ENCODE assay signal across 18 cellular contexts in the genomic region with DNA sequence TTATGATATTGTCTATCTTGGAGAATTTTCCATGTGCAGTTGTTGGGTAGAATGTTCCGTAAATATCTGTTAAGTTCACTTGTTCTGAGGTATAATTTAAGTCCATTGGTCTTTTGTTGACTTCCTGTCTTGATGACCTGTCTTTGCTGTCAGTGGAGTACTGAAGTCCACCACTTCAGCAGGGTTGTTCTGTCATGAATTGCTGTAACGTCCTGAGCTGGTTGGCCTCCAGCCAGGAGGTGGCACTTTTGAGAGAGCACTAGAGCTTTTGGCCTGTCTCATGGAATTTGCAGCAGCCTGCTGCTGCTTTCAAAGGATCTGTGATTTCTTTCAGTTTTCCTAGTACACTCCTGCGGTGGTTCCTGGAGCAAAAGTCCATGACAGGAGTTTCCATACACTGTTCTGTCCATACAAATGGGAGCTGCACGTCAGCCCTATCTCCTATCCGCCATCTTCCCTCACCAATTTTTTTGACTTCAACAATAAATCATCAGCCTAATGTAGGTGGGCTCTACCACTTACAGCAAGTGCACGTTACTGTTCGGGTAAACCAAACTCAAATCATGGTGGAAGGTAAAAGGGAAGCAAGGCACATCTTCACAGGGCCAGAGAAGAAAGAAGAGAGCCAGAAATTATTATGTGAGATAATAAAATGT. TPM values are rescaled to one million over a fixed set of nuclear protein-coding genes. Genes with fewer than 3 reads are reported as not detected.
DNase-seq lines count a peak whose midpoint lies in the region; ATAC-seq and TF ChIP-seq lines count a peak whose summit lies in the region.
"Had no signal": no experiment of that assay in that cellular context is flagged by ENCODE, and none has a peak within 500 bp of the region (broad histone marks: within the 10 kb centered on the region; RNA-seq: fewer than 3 reads in every experiment).

No MANE protein-coding gene starts in this region.

- intact Hi-C loops in A673 (cut with micrococcal nuclease; ENCODE audit: unreplicated experiment) (no loop called here), OCI-LY7 (cut with micrococcal nuclease; ENCODE audit: unreplicated experiment) (no loop called here)

- H3K4me3 ChIP-seq in A673 (ENCODE audit: low read depth, low read length, poor library complexity, severe bottlenecking) (no peak overlapping the region), OCI-LY7 (ENCODE audit: low read depth, low read length, poor library complexity, severe bottlenecking) (no peak overlapping the region), hepatocyte (no peak overlapping the region)
- H3K4me3 ChIP-seq: esophagus muscularis mucosa, GM23248 had no signal

- H3K9me3 ChIP-seq in A673 (ENCODE audit: low read depth, low read length, poor library complexity, severe bottlenecking): no peaks in the 10 kb centered on the region
- H3K9me3 ChIP-seq in OCI-LY7 (ENCODE audit: low read length): no peaks in the 10 kb centered on the region; the same call in none of the 2 replicates
- H3K9me3 ChIP-seq in hepatocyte (ENCODE audit: low read depth): peaks cover 8% of the 10 kb centered on the region
- H3K9me3 ChIP-seq: esophagus muscularis mucosa had no signal

- no peak for ATAC-seq in stimulated activated naive CD8-positive, alpha-beta T cell treated with anti-CD3 and anti-CD28 coated beads, Interleukin-15, Interleukin-2, amounts not matched to agents 100 U/mL and 50 U/mL, for 24 hours
- no peak for ATAC-seq in HG03432 (IDR thresholded peaks at IDR 0.05; ENCODE audit: unreplicated experiment)
- ATAC-seq: activated T-cell treated with anti-CD3 and anti-CD28 coated beads, Interleukin-2, amount 50 U/mL, for 72 hours; sciatic nerve had no signal

- H3K36me3 ChIP-seq in A673 (ENCODE audit: insufficient read depth, low read length, poor library complexity, severe bottlenecking): no peaks in the 10 kb centered on the region
- H3K36me3 ChIP-seq in OCI-LY7 (ENCODE audit: insufficient read depth, low read length): no peaks in the 10 kb centered on the region
- H3K36me3 ChIP-seq in hepatocyte (replicated peaks; ENCODE audit: insufficient read depth, low read depth): no peaks in the 10 kb centered on the region
- H3K36me3 ChIP-seq: esophagus muscularis mucosa had no signal

- 85% methylated on average over 7 of the region's 7 CpGs for WGBS in hepatocyte (ENCODE audit: low lambda C conversion rate, missing lambda C conversion rate)

- TF ChIP-seq CTCF in A673 (conservative IDR thresholded peaks at IDR 0.05; ENCODE audit: low read depth, low read length): no peak
- peak; percentile 41 for TF ChIP-seq CTCF in OCI-LY7 (conservative IDR thresholded peaks at IDR 0.05; ENCODE audit: low read length)
- TF ChIP-seq CTCF in hepatocyte (IDR thresholded peaks at IDR 0.05; ENCODE audit: poor library complexity): no peak

- H3K79me2 ChIP-seq in OCI-LY7 (ENCODE audit: insufficient read depth, low read depth, low read length) (no peaks in the 10 kb centered on the region), hepatocyte (no peaks in the 10 kb centered on the region)

- H3K27me3 ChIP-seq in A673 (replicated peaks; ENCODE audit: insufficient read depth, low read depth, low read length, poor library complexity): no peaks in the 10 kb centered on the region
- H3K27me3 ChIP-seq in hepatocyte: no peaks in the 10 kb centered on the region
- H3K27me3 ChIP-seq: esophagus muscularis mucosa had no signal

- CTCF ChIA-PET in A673 (lab: Charles Lee): interaction anchor here (0.5 kb wide), 1 partner anchor 42 kb away, joined by 3 read pairs; no protein-coding TSS in a partner anchor
- CTCF ChIA-PET in OCI-LY7 (lab: Charles Lee; ENCODE audit: unreplicated experiment): no interaction called here

- H3K27ac ChIP-seq in A673 (ENCODE audit: low read depth, low read length, poor library complexity, severe bottlenecking) (no peak overlapping the region), OCI-LY7 (ENCODE audit: low read depth, low read length, poor library complexity, severe bottlenecking) (no peak overlapping the region), hepatocyte (no peak overlapping the region)
- H3K27ac ChIP-seq: esophagus muscularis mucosa, GM23248 had no signal

- peak; percentile 19 for DNase-seq in A673 (ENCODE audit: low spot score)
- DNase-seq in H4 (ENCODE audit: low spot score): peak; percentile 23
- no peak for DNase-seq in OCI-LY7 (ENCODE audit: low spot score)
- DNase-seq in hepatocyte (ENCODE audit: low spot score): peak; percentile 26
- no peak for DNase-seq in dedifferentiated amniotic fluid mesenchymal stem cell (ENCODE audit: extremely low spot score)
- DNase-seq in stimulated activated naive CD8-positive, alpha-beta T cell treated with anti-CD3 and anti-CD28 coated beads, Interleukin-15, Interleukin-2, amounts not matched to agents 100 U/mL and 50 U/mL, for 24 hours: no peak
- no peak for DNase-seq in COLO829 (ENCODE audit: low spot score)
- DNase-seq: activated CD4-positive, alpha-beta memory T cell treated with anti-CD3 and anti-CD28 coated beads, Interleukin-2, amount 10 ng/mL, durations not matched to agents 7 days and 5 days; activated naive CD8-positive, alpha-beta T cell treated with anti-CD3 and anti-CD28 coated beads, Interleukin-2, amount 10 ng/mL, durations not matched to agents 7 days and 5 days; activated T-cell treated with anti-CD3 and anti-CD28 coated beads, Interleukin-2, amount 50 U/mL, for 72 hours; GM23248; MM.1S; NCI-H2171 treated with DMSO at 0.1 percent for 48 hours; occipital lobe; stimulated activated CD4-positive, alpha-beta T cell treated with anti-CD3 and anti-CD28 coated beads, Interleukin-2, amount 100 ng/mL, for 48 hours had no signal

- no peaks in the 10 kb centered on the region for H3K9me2 ChIP-seq in OCI-LY7 (ENCODE audit: insufficient read depth, low read length)
- no peaks in the 10 kb centered on the region for H3K9me2 ChIP-seq in hepatocyte (replicated peaks; ENCODE audit: insufficient read depth)

- no peaks in the 10 kb centered on the region for H3K4me1 ChIP-seq in A673 (ENCODE audit: insufficient read depth, low read length, poor library complexity, severe bottlenecking)
- H3K4me1 ChIP-seq in OCI-LY7 (ENCODE audit: insufficient read depth, low read length, poor library complexity, severe bottlenecking): no peaks in the 10 kb centered on the region
- no peaks in the 10 kb centered on the region for H3K4me1 ChIP-seq in hepatocyte (ENCODE audit: insufficient read depth)
- H3K4me1 ChIP-seq: esophagus muscularis mucosa had no signal

- POLR2A ChIA-PET in A673 (lab: Charles Lee; ENCODE audit: low non-redundant PET) (no interaction called here), OCI-LY7 (lab: Charles Lee) (interaction anchor here (1.0 kb wide), 1 partner anchor 40 kb away, joined by 3 read pairs; no protein-coding TSS in a partner anchor)

- H4K20me1 ChIP-seq in OCI-LY7 (ENCODE audit: insufficient read depth, low read length): no peaks in the 10 kb centered on the region
- H4K20me1 ChIP-seq in hepatocyte (ENCODE audit: insufficient read depth, poor library complexity, severe bottlenecking): no peaks in the 10 kb centered on the region

- H2AFZ ChIP-seq in OCI-LY7 (ENCODE audit: low read length) (no peak overlapping the region), hepatocyte (no peak overlapping the region)
- H2AFZ ChIP-seq: GM23248 had no signal

- no TSS peak for BruUV-seq in A673 (replicated peaks; lab: Mats Ljungman, UMichigan)
- no TSS peak for BruUV-seq in OCI-LY7 (replicated peaks; lab: Mats Ljungman, UMichigan)

- H3K4me2 ChIP-seq in OCI-LY7 (ENCODE audit: low read length): no peak overlapping the region
- no peak overlapping the region for H3K4me2 ChIP-seq in hepatocyte

RNA-seq across cellular contexts. Expression of gene TRERF1, which starts 46.9 kb away (rescaled TPM):
- total RNA-seq in A673 (2021) (9.5 and 10.8 TPM in 2 replicates), OCI-LY7 (2022) (12.2 and 12.9 TPM in 2 replicates), hepatocyte (3.1 and 5.1 TPM in 2 replicates)
- 4.3 and 5.2 TPM in 2 replicates for total RNA-seq in H4 (2014; rRNA removed; shearing (Covaris generic))
- 4.6 and 5.7 TPM in 2 replicates for total RNA-seq in OCI-LY7 (2014; rRNA removed; shearing (Covaris generic))
- polyA plus RNA-seq in hepatocyte: 3.2 and 5.2 TPM in 2 replicates

Comparison
In these comparisons a context has a peak if more than half of its experiments do, and no peak if none do; other contexts are left out.
1. DNase-seq: peak in A673 (single experiment), H4 (single experiment) and hepatocyte (single experiment); none in OCI-LY7 (single experiment), dedifferentiated amniotic fluid mesenchymal stem cell (single experiment), stimulated activated naive CD8-positive, alpha-beta T cell treated with anti-CD3 and anti-CD28 coated beads, Interleukin-15, Interleukin-2, amounts not matched to agents 100 U/mL and 50 U/mL, for 24 hours (single experiment) and COLO829 (single experiment).